In genomic region chr10:94299417-94299816, GRCh38 we compare ENCODE assay signal across 11 cellular contexts.
A peak's percentile ranks its signal among the peaks of the same experiment; 100 is the strongest.
DNase-seq lines count a peak whose midpoint lies in the region; ATAC-seq, FAIRE-seq and TF ChIP-seq lines count a peak whose summit lies in the region.
"Had no signal": no experiment of that assay in that cellular context is flagged by ENCODE, and none has a peak within 500 bp of the region (broad histone marks: within the 10 kb centered on the region; RNA-seq: fewer than 3 reads in every experiment).

No MANE protein-coding gene starts in this region.

- no peak overlapping the region for H2AFZ ChIP-seq in SK-N-SH (ENCODE audit: low read depth)

- intact Hi-C loops in spleen (cut with DNase I; ENCODE audit: low total_unique reads) = no loop called here

- H3K4me1 ChIP-seq in BLaER1 (peaks cover 10% of the 10 kb centered on the region), SK-N-SH (ENCODE audit: control insufficient read depth in 1 of 2, insufficient read depth in 2 of 2, low read depth in 1 of 2, low read length in 1 of 2) (no peaks in the 10 kb centered on the region; a peak in 1 of 4 replicates), spleen (no peaks in the 10 kb centered on the region)

- no peak for TF ChIP-seq RAD21 in SK-N-SH (IDR thresholded peaks at IDR 0.05; ENCODE audit: low read length)

- TF ChIP-seq EP300 in SK-N-SH (IDR thresholded peaks at IDR 0.05; ENCODE audit: borderline replicate concordance in 1 of 2, low read depth in 1 of 2, low read length in 1 of 2) = peak in 1 of 2 experiments; percentile 54; a peak in 1 of 4 replicates

- POLR2A ChIA-PET in SK-N-SH (lab: Yijun Ruan, JAX) = no interaction called here

- TF ChIP-seq CTCF in SK-N-SH (IDR thresholded peaks at IDR 0.05) (no peak), spleen (IDR thresholded peaks at IDR 0.05 in 8 of 11, conservative IDR thresholded peaks at IDR 0.05 in 3 of 11) (no peak)

- peak; percentile 64 for DNase-seq in H54 (ENCODE audit: insufficient read length, low spot score)
- no peak for DNase-seq in SK-N-SH
- DNase-seq in fibroblast of gingiva (ENCODE audit: low read depth) = peak; percentile 65
- DNase-seq in activated CD4-positive, CD25-positive, alpha-beta regulatory T cell treated with anti-CD3 and anti-CD28 coated beads, Interleukin-2, amount 50 U/mL, for 72 hours = no peak
- no peak for DNase-seq in germinal center (ENCODE audit: low spot score)
- no peak for DNase-seq in spleen
- DNase-seq: natural killer cell, NCI-H2081 treated with DMSO at 0.1 percent for 48 hours had no signal

- H3K9me3 ChIP-seq in BLaER1 (no peaks in the 10 kb centered on the region), SK-N-SH (no peaks in the 10 kb centered on the region), spleen (no peaks in the 10 kb centered on the region)

- no peaks in the 10 kb centered on the region for H3F3A ChIP-seq in SK-N-SH (replicated peaks; ENCODE audit: insufficient read depth)

- H3K4me2 ChIP-seq in BLaER1 (peak overlapping the region; percentile 20), SK-N-SH (no peak overlapping the region)

- no peak overlapping the region for H3K9ac ChIP-seq in BLaER1
- H3K9ac ChIP-seq in SK-N-SH = no peak overlapping the region

- CTCF ChIA-PET in SK-N-SH (lab: Yijun Ruan, JAX) = interaction anchor here (0.8 to 1.1 kb wide), 3 partner anchors 10 to 145 kb away, joined by 4 to 7 read pairs (median 4); no protein-coding TSS in a partner anchor

- H4K20me1 ChIP-seq in BLaER1 (no peaks in the 10 kb centered on the region), SK-N-SH (ENCODE audit: insufficient read depth) (no peaks in the 10 kb centered on the region)

- no peak overlapping the region for H3K27ac ChIP-seq in BLaER1
- H3K27ac ChIP-seq in SK-N-SH (ENCODE audit: low read depth in 2 of 2, low read length in 1 of 2) = no peak overlapping the region; a peak in 1 of 4 replicates
- no peak overlapping the region for H3K27ac ChIP-seq in spleen
- H3K27ac ChIP-seq: epithelial cell of prostate had no signal

- FAIRE-seq in H54 (lab: Jason Lieb, UNC) = peak; percentile 99

- H3K27me3 ChIP-seq in BLaER1 = no peaks in the 10 kb centered on the region
- no peaks in the 10 kb centered on the region for H3K27me3 ChIP-seq in SK-N-SH (ENCODE audit: insufficient read depth)
- peaks cover 0 to 33% (median 0%) of the 10 kb centered on the region in 7 donors for H3K27me3 ChIP-seq in spleen (replicated peaks in 1 of 7)

- H3K36me3 ChIP-seq in BLaER1 (no peaks in the 10 kb centered on the region), SK-N-SH (replicated peaks in 1 of 2; ENCODE audit: control insufficient read depth in 1 of 2, insufficient read depth in 2 of 2, low read length in 1 of 2) (no peaks in the 10 kb centered on the region), spleen (peaks cover 0 to 18% (median 0%) of the 10 kb centered on the region in 6 donors)

- H3K9me2 ChIP-seq in SK-N-SH = no peaks in the 10 kb centered on the region

- WGBS in SK-N-SH (ENCODE audit: low lambda C conversion rate) = 36% methylated on average over 3 of the region's 3 CpGs
- WGBS in spleen, 5 donors = 22 to 49% (median 32%) methylated on average over 3 of the region's 3 CpGs

- H3K4me3 ChIP-seq in BLaER1 = no peak overlapping the region
- no peak overlapping the region for H3K4me3 ChIP-seq in SK-N-SH (ENCODE audit: low read depth in 2 of 2, low read length in 1 of 2)
- no peak overlapping the region for H3K4me3 ChIP-seq in spleen

- no peak for TF ChIP-seq POLR2A in H54 (IDR thresholded peaks at IDR 0.05; ENCODE audit: low read depth, low read length)
- TF ChIP-seq POLR2A in spleen (IDR thresholded peaks at IDR 0.05) = no peak

- no peaks in the 10 kb centered on the region for H3K79me2 ChIP-seq in SK-N-SH (ENCODE audit: insufficient read depth)

- ATAC-seq in HG03457 (IDR thresholded peaks at IDR 0.05; ENCODE audit: unreplicated experiment) = no peak

TF ChIP-seq in SK-N-SH, 30 proteins besides CTCF, POLR2A, EP300 and RAD21 (continues in another document):
- TF ChIP-seq MXI1 (IDR thresholded peaks at IDR 0.05; ENCODE audit: low read depth, low read length) = no peak
- TF ChIP-seq MAX (IDR thresholded peaks at IDR 0.05; ENCODE audit: low read depth) = no peak
- no peak for TF ChIP-seq EZH2phosphoT487 (IDR thresholded peaks at IDR 0.05; ENCODE audit: borderline replicate concordance, low read depth)
- TF ChIP-seq TAF1 (IDR thresholded peaks at IDR 0.05; ENCODE audit: borderline replicate concordance, low read depth, low read length) = no peak
- TF ChIP-seq FOSL2 (IDR thresholded peaks at IDR 0.05; ENCODE audit: borderline replicate concordance, low read depth) = no peak
- TF ChIP-seq FOXM1 (IDR thresholded peaks at IDR 0.05; ENCODE audit: low read depth) = no peak
- TF ChIP-seq SMC3 (IDR thresholded peaks at IDR 0.05; ENCODE audit: low read depth, low read length) = no peak
- TF ChIP-seq JUND (IDR thresholded peaks at IDR 0.05) = peak; percentile 43; the same call in 1 of the 2 replicates
- TF ChIP-seq ELF1 (IDR thresholded peaks at IDR 0.05) = no peak
- no peak for TF ChIP-seq USF2 (IDR thresholded peaks at IDR 0.05; ENCODE audit: borderline replicate concordance, low read depth, low read length)
- peak; percentile 27 for TF ChIP-seq CHD2 (IDR thresholded peaks at IDR 0.05; ENCODE audit: low read length, partially characterized antibody)
- peak; percentile 90 for TF ChIP-seq ZBTB33 (IDR thresholded peaks at IDR 0.05; ENCODE audit: borderline replicate concordance, low read depth)
- TF ChIP-seq SIN3A (IDR thresholded peaks at IDR 0.05; ENCODE audit: borderline replicate concordance, low read depth, low read length) = no peak
- TF ChIP-seq NFIC (IDR thresholded peaks at IDR 0.05; ENCODE audit: borderline replicate concordance) = peak; percentile 83
- TF ChIP-seq YY1 (IDR thresholded peaks at IDR 0.05; ENCODE audit: low read depth) = no peak
- no peak for TF ChIP-seq GATA2 (CRISPR knock-in tag; IDR thresholded peaks at IDR 0.05)
- TF ChIP-seq PBX3 (IDR thresholded peaks at IDR 0.05) = peak; percentile 83
- no peak for TF ChIP-seq MEF2A (IDR thresholded peaks at IDR 0.05; ENCODE audit: borderline replicate concordance, low read depth)
- TF ChIP-seq RCOR1 (IDR thresholded peaks at IDR 0.05; ENCODE audit: low read length) = no peak; the same call in 1 of the 2 replicates
- TF ChIP-seq USF1 (IDR thresholded peaks at IDR 0.05; ENCODE audit: borderline replicate concordance, low read depth) = no peak
- peak; percentile 96 for TF ChIP-seq TCF12 (IDR thresholded peaks at IDR 0.05)
- no peak for TF ChIP-seq NRF1 (IDR thresholded peaks at IDR 0.05; ENCODE audit: low read depth, low read length)

Comparison
In these comparisons a context has a peak if more than half of its experiments do, and no peak if none do; other contexts are left out.
1. DNase-seq: peak in H54 (single experiment) and fibroblast of gingiva (single experiment); none in SK-N-SH (single experiment), activated CD4-positive, CD25-positive, alpha-beta regulatory T cell treated with anti-CD3 and anti-CD28 coated beads, Interleukin-2, amount 50 U/mL, for 72 hours (single experiment), germinal center (single experiment) and spleen (single experiment).